In the genomic region with DNA sequence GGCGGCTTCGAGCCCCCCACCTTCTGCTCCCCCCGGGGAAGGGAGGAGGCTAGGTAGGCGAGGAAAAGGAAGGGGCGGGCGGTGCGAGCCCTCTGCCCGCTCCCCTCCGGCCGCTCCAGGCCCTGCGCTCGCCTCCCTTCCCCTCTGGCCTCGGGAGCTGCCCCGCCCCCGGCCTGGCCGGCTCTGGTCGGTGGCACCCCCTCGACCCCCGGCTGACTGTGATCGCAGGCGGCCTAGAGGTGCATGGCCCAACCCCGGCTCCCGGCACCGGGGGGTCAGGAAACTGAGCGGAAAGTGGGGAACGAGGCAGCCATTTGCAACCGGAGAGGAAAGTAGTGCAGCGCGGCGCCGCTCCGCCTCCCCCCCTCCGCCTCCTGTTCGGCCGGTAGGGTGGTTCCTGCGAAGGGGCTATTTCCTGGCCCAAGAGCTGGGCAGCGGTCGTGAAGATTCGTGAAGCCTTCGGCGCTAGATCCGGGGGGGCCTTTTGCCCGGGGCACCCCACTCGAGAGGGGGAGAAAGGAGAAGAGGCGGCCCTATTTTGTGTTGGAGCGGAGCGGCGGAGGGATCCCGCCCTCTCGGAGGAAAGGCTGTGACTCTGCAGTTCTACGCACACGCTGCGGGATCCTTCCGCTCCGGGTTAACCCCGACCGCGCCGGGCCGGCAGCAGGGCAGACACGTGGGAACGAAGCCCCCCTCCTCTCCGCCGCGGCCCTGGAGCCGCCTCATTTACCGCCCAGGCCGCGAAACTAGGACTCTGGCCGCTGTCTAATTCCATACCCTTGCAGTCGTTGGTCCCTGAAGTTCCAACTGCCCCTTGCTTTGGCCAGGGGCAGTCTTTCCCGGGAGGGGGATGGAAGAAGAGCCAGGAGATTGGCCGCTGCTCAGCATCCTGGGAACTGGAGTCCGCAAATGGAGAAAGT, we compare ENCODE assay signal across 7 cellular contexts. TPM values are rescaled to one million over a fixed set of nuclear protein-coding genes. Genes with fewer than 3 reads are reported as not detected.
DNase-seq lines count a peak whose midpoint lies in the region; ATAC-seq, FAIRE-seq and TF ChIP-seq lines count a peak whose summit lies in the region.

A gene with protein sequence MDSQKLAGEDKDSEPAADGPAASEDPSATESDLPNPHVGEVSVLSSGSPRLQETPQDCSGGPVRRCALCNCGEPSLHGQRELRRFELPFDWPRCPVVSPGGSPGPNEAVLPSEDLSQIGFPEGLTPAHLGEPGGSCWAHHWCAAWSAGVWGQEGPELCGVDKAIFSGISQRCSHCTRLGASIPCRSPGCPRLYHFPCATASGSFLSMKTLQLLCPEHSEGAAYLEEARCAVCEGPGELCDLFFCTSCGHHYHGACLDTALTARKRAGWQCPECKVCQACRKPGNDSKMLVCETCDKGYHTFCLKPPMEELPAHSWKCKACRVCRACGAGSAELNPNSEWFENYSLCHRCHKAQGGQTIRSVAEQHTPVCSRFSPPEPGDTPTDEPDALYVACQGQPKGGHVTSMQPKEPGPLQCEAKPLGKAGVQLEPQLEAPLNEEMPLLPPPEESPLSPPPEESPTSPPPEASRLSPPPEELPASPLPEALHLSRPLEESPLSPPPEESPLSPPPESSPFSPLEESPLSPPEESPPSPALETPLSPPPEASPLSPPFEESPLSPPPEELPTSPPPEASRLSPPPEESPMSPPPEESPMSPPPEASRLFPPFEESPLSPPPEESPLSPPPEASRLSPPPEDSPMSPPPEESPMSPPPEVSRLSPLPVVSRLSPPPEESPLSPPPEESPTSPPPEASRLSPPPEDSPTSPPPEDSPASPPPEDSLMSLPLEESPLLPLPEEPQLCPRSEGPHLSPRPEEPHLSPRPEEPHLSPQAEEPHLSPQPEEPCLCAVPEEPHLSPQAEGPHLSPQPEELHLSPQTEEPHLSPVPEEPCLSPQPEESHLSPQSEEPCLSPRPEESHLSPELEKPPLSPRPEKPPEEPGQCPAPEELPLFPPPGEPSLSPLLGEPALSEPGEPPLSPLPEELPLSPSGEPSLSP (N-terminal part only) (minus strand): TSS at position 558 of the 920 bp plus-strand sequence. CDS start 5,470 bp downstream, outside the sequence.

- no peaks in the 10 kb centered on the region for H3K9me3 Mint-ChIP-seq in central memory CD8-positive, alpha-beta T cell

- H3K9me1 ChIP-seq in keratinocyte (ENCODE audit: control insufficient read depth, extremely low read depth, insufficient read depth, low read length), result peaks cover 3% of the 10 kb centered on the region

- H4K20me1 ChIP-seq in keratinocyte (ENCODE audit: control insufficient read depth, extremely low read depth, insufficient read depth, low read length), result peaks cover 19% of the 10 kb centered on the region

- DNase-seq in NCI-H345 treated with DMSO at 0.1 percent for 48 hours (lab: John Stamatoyannopoulos, UW; ENCODE audit: unreplicated experiment) (peak; percentile 20), keratinocyte (ENCODE audit: low read depth, low spot score) (no peak)
- peak; percentile 78 to 84 for DNase-seq in central memory CD8-positive, alpha-beta T cell (ENCODE audit: low spot score in 2 of 2)
- peak; percentile 76 to 89 (median 81) for DNase-seq in stimulated activated CD4-positive, alpha-beta T cell treated with anti-CD3 and anti-CD28 coated beads, Interleukin-12 subunit alpha, Interleukin-12 subunit beta, amount 100 ng/mL, for 48 hours (ENCODE audit: low read depth in 2 of 3, low spot score in 1 of 3)

- no peaks in the 10 kb centered on the region for H3K27me3 Mint-ChIP-seq in central memory CD8-positive, alpha-beta T cell

- ATAC-seq in GM18505 (IDR thresholded peaks at IDR 0.05; ENCODE audit: unreplicated experiment) (peak; percentile 48), HG03135 (IDR thresholded peaks at IDR 0.05; ENCODE audit: unreplicated experiment) (peak; percentile 56)
- ATAC-seq in activated CD4-positive, CD25-positive, alpha-beta regulatory T cell treated with anti-CD3 and anti-CD28 coated beads, Interleukin-2, amount 50 U/mL, for 24 hours, result peak; percentile 73 to 77
- peak; percentile 71 for ATAC-seq in central memory CD8-positive, alpha-beta T cell (replicated peaks; ENCODE audit: extremely low read depth, poor library complexity, severe bottlenecking)

- peak within 1 kb of the TSS; percentile 85 to 98 (median 87) for H3K4me3 ChIP-seq in keratinocyte (ENCODE audit: control insufficient read depth in 2 of 3, extremely low read depth in 1 of 3, insufficient read depth in 2 of 3, low read depth in 1 of 3, low read length in 3 of 3)

- dilution Hi-C loops in keratinocyte (cut with MboI; ENCODE audit: extremely low pct_ligation_motif_present, low sequenced_read_pairs), result no loop called here

- H3K27ac ChIP-seq in keratinocyte (ENCODE audit: control insufficient read depth, insufficient read depth, low read length), result peak within 1 kb of the TSS; percentile 94

- no peak for FAIRE-seq in keratinocyte (lab: Jason Lieb, UNC)

- peaks cover 27% of the 10 kb centered on the region for H3K36me3 Mint-ChIP-seq in central memory CD8-positive, alpha-beta T cell (ENCODE audit: insufficient read depth)

- peak within 1 kb of the TSS; percentile 96 for H3K4me2 ChIP-seq in keratinocyte (ENCODE audit: control insufficient read depth, extremely low read depth, insufficient read depth, low read depth, low read length)

- H3K4me1 Mint-ChIP-seq in central memory CD8-positive, alpha-beta T cell, result peaks cover 52% of the 10 kb centered on the region

- peak within 1 kb of the TSS; percentile 91 for H3K27ac Mint-ChIP-seq in central memory CD8-positive, alpha-beta T cell (ENCODE audit: low read depth)

- H3K9me3 ChIP-seq in keratinocyte (ENCODE audit: control insufficient read depth, low read depth, low read length), result no peaks in the 10 kb centered on the region

- peak within 1 kb of the TSS; percentile 97 for H3K9ac ChIP-seq in keratinocyte (ENCODE audit: control insufficient read depth, extremely low read depth, insufficient read depth, low read length)

- H3K4me3 Mint-ChIP-seq in central memory CD8-positive, alpha-beta T cell, result peak within 1 kb of the TSS; percentile 93

- peaks cover 0 to 5% of the 10 kb centered on the region in 2 experiments for H3K36me3 ChIP-seq in keratinocyte (ENCODE audit: control insufficient read depth in 2 of 2, extremely low read depth in 1 of 2, insufficient read depth in 2 of 2, low read length in 2 of 2)

- peaks cover 28% of the 10 kb centered on the region for H3K4me1 ChIP-seq in keratinocyte (ENCODE audit: control insufficient read depth, extremely low read depth, insufficient read depth, low read length)

- H3K79me2 ChIP-seq in keratinocyte (ENCODE audit: control insufficient read depth, insufficient read depth, low read length), result peaks cover 56% of the 10 kb centered on the region

- peak; percentile 61 for TF ChIP-seq POLR2A in GM18505 (IDR thresholded peaks at IDR 0.05; ENCODE audit: borderline replicate concordance, extremely low read depth, insufficient read depth, insufficient read length)

- peak within 1 kb of the TSS; percentile 98 for H2AFZ ChIP-seq in keratinocyte (ENCODE audit: control insufficient read depth, low read length)

- TF ChIP-seq CTCF in keratinocyte (optimal IDR thresholded peaks at IDR 0.05 in 1 of 3, IDR thresholded peaks at IDR 0.05 in 1 of 3, conservative IDR thresholded peaks at IDR 0.05 in 1 of 3; ENCODE audit: extremely low read depth in 1 of 3, insufficient read depth in 2 of 3, low read length in 3 of 3), result peak in 1 of 3 experiments; percentile 28

- H3K27me3 ChIP-seq in keratinocyte (ENCODE audit: control insufficient read depth, extremely low read depth, insufficient read depth, low read length), result no peaks in the 10 kb centered on the region

RNA-seq across cellular contexts. Expression of the gene that starts here (rescaled TPM):
- 9.3 to 12.1 TPM (median 9.8 TPM) in 3 replicates for polyA plus RNA-seq in keratinocyte
- polyA plus RNA-seq in keratinocyte (2011; ENCODE audit: low read depth), result 21.7 TPM
- polyA plus RNA-seq in keratinocyte (2011; cell fraction: cytosol; rRNA removed), result 5.0 and 8.0 TPM in 2 replicates
- 64.9 and 67.1 TPM in 2 replicates for polyA plus RNA-seq in keratinocyte (2011; cell fraction: nucleus; rRNA removed)
- 16.3 and 25.6 TPM in 2 replicates for polyA plus RNA-seq in keratinocyte (2012; ENCODE audit: low replicate concordance)
- polyA minus RNA-seq in keratinocyte, result 11.6 to 77.1 TPM (median 36.3 TPM) in 3 replicates
- polyA minus RNA-seq in keratinocyte (2011; cell fraction: cytosol; rRNA and poly(A)+ RNA removed), result 18.6 TPM
- polyA minus RNA-seq in keratinocyte (2011; cell fraction: nucleus; rRNA and poly(A)+ RNA removed), result 56.6 and 78.4 TPM in 2 replicates
